Comparison of ENCODE assay signal across 17 cellular contexts in the genomic region with DNA sequence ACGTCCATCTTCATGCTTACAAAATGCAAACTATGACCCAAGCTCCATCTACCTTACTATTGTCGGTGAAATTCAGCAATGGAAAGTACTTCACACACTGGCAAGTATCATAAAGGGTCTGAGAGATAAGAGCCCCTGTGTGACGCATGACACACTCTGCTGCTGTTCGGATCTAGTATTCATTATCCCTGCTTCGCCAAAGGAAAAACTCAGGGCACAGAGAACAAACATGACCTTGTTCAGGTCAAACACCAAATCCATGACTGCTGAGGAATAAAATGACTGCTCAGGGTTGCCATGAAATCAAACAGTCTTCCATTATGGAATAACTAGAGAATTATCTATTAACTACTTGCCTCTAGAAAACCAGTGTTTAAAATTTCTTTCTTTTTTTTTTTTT.
A peak's percentile ranks its signal among the peaks of the same experiment; 100 is the strongest.
DNase-seq lines count a peak whose midpoint lies in the region; ATAC-seq, FAIRE-seq and TF ChIP-seq lines count a peak whose summit lies in the region.
"Had no signal": no experiment of that assay in that cellular context is flagged by ENCODE, and none has a peak within 500 bp of the region (broad histone marks: within the 10 kb centered on the region; RNA-seq: fewer than 3 reads in every experiment).

No MANE protein-coding gene starts in this region.

- ATAC-seq in PC-3 (no peak), memory B cell (ENCODE audit: low read depth) (no peak)
- no peak for ATAC-seq in stimulated activated memory B cell treated with anti-CD40 and anti-IgM and Interleukin-4, amounts not matched to agents 10 μg/mL and 1 μg/mL and 100 μg/mL, for 72 hours
- ATAC-seq: esophagus mucosa had no signal

- H3K9me2 ChIP-seq in PC-3 (replicated peaks; ENCODE audit: low read length) = no peaks in the 10 kb centered on the region
- H3K9me2 ChIP-seq in PC-9 (ENCODE audit: insufficient read depth) = no peaks in the 10 kb centered on the region

- H3K4me2 ChIP-seq in PC-3 (ENCODE audit: low read length) (peak overlapping the region; percentile 63), PC-9 (no peak overlapping the region)

- POLR2A ChIA-PET in PC-3 (lab: Charles Lee; ENCODE audit: unreplicated experiment) = no interaction called here
- POLR2A ChIA-PET in PC-9 (lab: Charles Lee; ENCODE audit: unreplicated experiment) = no interaction called here

- H2AFZ ChIP-seq in PC-3 (ENCODE audit: low read length) = no peak overlapping the region
- no peak overlapping the region for H2AFZ ChIP-seq in PC-9

- intact Hi-C loops in PC-3 (cut with micrococcal nuclease) = no loop called here
- intact Hi-C loops in PC-9 (cut with micrococcal nuclease; ENCODE audit: unreplicated experiment) = no loop called here
- intact Hi-C loops in activated CD4-positive, alpha-beta T cell treated with anti-CD3 and anti-CD28 coated beads, Interleukin-2, amount 10 ng/mL, durations not matched to agents 24 days and 14 days (cut with micrococcal nuclease) = no loop called here

- FAIRE-seq in D721Med (lab: Jason Lieb, UNC) = no peak
- FAIRE-seq: GM12891 had no signal

- H3K27ac ChIP-seq in PC-3 (ENCODE audit: low read length) = peak overlapping the region; percentile 89
- H3K27ac ChIP-seq in PC-9 = no peak overlapping the region
- H3K27ac ChIP-seq: WERI-Rb-1 had no signal

- no peaks in the 10 kb centered on the region for H3K36me3 ChIP-seq in PC-3 (ENCODE audit: low read depth, low read length)
- H3K36me3 ChIP-seq in PC-9 (ENCODE audit: low read depth) = no peaks in the 10 kb centered on the region
- H3K36me3 ChIP-seq: WERI-Rb-1 had no signal

- BruUV-seq in PC-3 (replicated peaks; lab: Mats Ljungman, UMichigan) (no TSS peak), PC-9 (replicated peaks; lab: Mats Ljungman, UMichigan) (no TSS peak)

- H3K4me3 ChIP-seq in PC-3 (ENCODE audit: low read length) (no peak overlapping the region), PC-9 (no peak overlapping the region)
- H3K4me3 ChIP-seq: coronary artery had no signal

- H3K9me3 ChIP-seq in PC-3 (ENCODE audit: low read length) (no peaks in the 10 kb centered on the region), PC-9 (ENCODE audit: insufficient read depth, low read depth) (no peaks in the 10 kb centered on the region)

- H3K27me3 ChIP-seq in PC-3 (ENCODE audit: low read length) (no peaks in the 10 kb centered on the region), PC-9 (ENCODE audit: insufficient read depth, low read depth) (no peaks in the 10 kb centered on the region)

- H3K79me2 ChIP-seq in PC-3 (ENCODE audit: low read length) (peaks cover 95% of the 10 kb centered on the region), PC-9 (ENCODE audit: low read depth) (no peaks in the 10 kb centered on the region; the same call in 1 of the 2 replicates)

- peak overlapping the region; percentile 31 for H3K27ac Mint-ChIP-seq in memory B cell
- H3K27ac Mint-ChIP-seq in stimulated activated memory B cell treated with anti-CD40 and anti-IgM and Interleukin-4, amounts not matched to agents 10 μg/mL and 1 μg/mL and 100 μg/mL, for 72 hours = peak overlapping the region; percentile 41
- no peak overlapping the region for H3K27ac Mint-ChIP-seq in activated CD4-positive, alpha-beta T cell treated with anti-CD3 and anti-CD28 coated beads, Interleukin-2, amount 10 ng/mL, durations not matched to agents 24 days and 14 days

- DNase-seq in PC-3 (no peak), foreskin melanocyte (peak; percentile 60), memory B cell (ENCODE audit: low spot score in 2 of 2) (no peak), PC-9 (no peak), LoVo (ENCODE audit: low spot score) (no peak), D721Med (ENCODE audit: insufficient read length, low spot score) (no peak)
- DNase-seq in activated CD4-positive, alpha-beta T cell treated with anti-CD3 and anti-CD28 coated beads, Interleukin-2, amount 10 ng/mL, durations not matched to agents 24 days and 14 days = no peak
- DNase-seq: activated effector memory CD4-positive, alpha-beta T cell treated with Interleukin-2 at 50 U/mL for 16 hours; COR-L47; NCI-H187 treated with DMSO at 0.1 percent for 48 hours; NCI-H526 treated with DMSO at 0.1 percent for 48 hours; nephron progenitor cell had no signal

- H4K20me1 ChIP-seq in PC-3 (ENCODE audit: low read length) (no peaks in the 10 kb centered on the region; the same call in 1 of the 2 replicates), PC-9 (ENCODE audit: insufficient read depth) (no peaks in the 10 kb centered on the region; the same call in 1 of the 2 replicates)

- peaks cover 8% of the 10 kb centered on the region for H3K36me3 Mint-ChIP-seq in memory B cell
- H3K36me3 Mint-ChIP-seq in stimulated activated memory B cell treated with anti-CD40 and anti-IgM and Interleukin-4, amounts not matched to agents 10 μg/mL and 1 μg/mL and 100 μg/mL, for 72 hours = peaks cover 38% of the 10 kb centered on the region
- no peaks in the 10 kb centered on the region for H3K36me3 Mint-ChIP-seq in activated CD4-positive, alpha-beta T cell treated with anti-CD3 and anti-CD28 coated beads, Interleukin-2, amount 10 ng/mL, durations not matched to agents 24 days and 14 days (ENCODE audit: low read depth)

- H3F3A ChIP-seq in PC-3 (ENCODE audit: low read length, unreplicated experiment) (no peaks in the 10 kb centered on the region), PC-9 (ENCODE audit: insufficient read depth, low read depth) (no peaks in the 10 kb centered on the region)

- CTCF ChIA-PET in PC-3 (lab: Charles Lee) = no interaction called here
- CTCF ChIA-PET in PC-9 (lab: Charles Lee) = interaction anchor here (0.7 kb wide), 1 partner anchor 173 kb away, joined by 5 read pairs; no protein-coding TSS in a partner anchor

- peak overlapping the region; percentile 38; the same call in 1 of the 2 replicates for H3K9ac ChIP-seq in PC-3 (ENCODE audit: low read length)

- peaks cover 66% of the 10 kb centered on the region for H3K4me1 Mint-ChIP-seq in memory B cell
- H3K4me1 Mint-ChIP-seq in stimulated activated memory B cell treated with anti-CD40 and anti-IgM and Interleukin-4, amounts not matched to agents 10 μg/mL and 1 μg/mL and 100 μg/mL, for 72 hours = peaks cover 87% of the 10 kb centered on the region
- peaks cover 2% of the 10 kb centered on the region for H3K4me1 Mint-ChIP-seq in activated CD4-positive, alpha-beta T cell treated with anti-CD3 and anti-CD28 coated beads, Interleukin-2, amount 10 ng/mL, durations not matched to agents 24 days and 14 days

- no peak overlapping the region for H3K4me3 Mint-ChIP-seq in memory B cell
- no peak overlapping the region for H3K4me3 Mint-ChIP-seq in stimulated activated memory B cell treated with anti-CD40 and anti-IgM and Interleukin-4, amounts not matched to agents 10 μg/mL and 1 μg/mL and 100 μg/mL, for 72 hours
- no peak overlapping the region for H3K4me3 Mint-ChIP-seq in activated CD4-positive, alpha-beta T cell treated with anti-CD3 and anti-CD28 coated beads, Interleukin-2, amount 10 ng/mL, durations not matched to agents 24 days and 14 days
- H3K4me3 Mint-ChIP-seq: nephron progenitor cell had no signal

- TF ChIP-seq CTCF in PC-3 (conservative IDR thresholded peaks at IDR 0.05; ENCODE audit: low read depth, low read length) (no peak), PC-9 (conservative IDR thresholded peaks at IDR 0.05) (no peak), D721Med (IDR thresholded peaks at IDR 0.05; ENCODE audit: insufficient read depth, missing control alignments) (no peak)

- no peaks in the 10 kb centered on the region for H3K9me3 Mint-ChIP-seq in memory B cell
- H3K9me3 Mint-ChIP-seq in stimulated activated memory B cell treated with anti-CD40 and anti-IgM and Interleukin-4, amounts not matched to agents 10 μg/mL and 1 μg/mL and 100 μg/mL, for 72 hours = no peaks in the 10 kb centered on the region
- H3K9me3 Mint-ChIP-seq in activated CD4-positive, alpha-beta T cell treated with anti-CD3 and anti-CD28 coated beads, Interleukin-2, amount 10 ng/mL, durations not matched to agents 24 days and 14 days = no peaks in the 10 kb centered on the region
- H3K9me3 Mint-ChIP-seq: nephron progenitor cell had no signal

- H3K27me3 Mint-ChIP-seq in memory B cell = no peaks in the 10 kb centered on the region
- H3K27me3 Mint-ChIP-seq in stimulated activated memory B cell treated with anti-CD40 and anti-IgM and Interleukin-4, amounts not matched to agents 10 μg/mL and 1 μg/mL and 100 μg/mL, for 72 hours = no peaks in the 10 kb centered on the region
- no peaks in the 10 kb centered on the region for H3K27me3 Mint-ChIP-seq in activated CD4-positive, alpha-beta T cell treated with anti-CD3 and anti-CD28 coated beads, Interleukin-2, amount 10 ng/mL, durations not matched to agents 24 days and 14 days

- H3K4me1 ChIP-seq in PC-3 (ENCODE audit: insufficient read depth, low read length) = peaks cover 40% of the 10 kb centered on the region
- H3K4me1 ChIP-seq in PC-9 (replicated peaks; ENCODE audit: insufficient read depth) = no peaks in the 10 kb centered on the region
